8 cellular contexts compared by ENCODE assay signal in the genomic region with DNA sequence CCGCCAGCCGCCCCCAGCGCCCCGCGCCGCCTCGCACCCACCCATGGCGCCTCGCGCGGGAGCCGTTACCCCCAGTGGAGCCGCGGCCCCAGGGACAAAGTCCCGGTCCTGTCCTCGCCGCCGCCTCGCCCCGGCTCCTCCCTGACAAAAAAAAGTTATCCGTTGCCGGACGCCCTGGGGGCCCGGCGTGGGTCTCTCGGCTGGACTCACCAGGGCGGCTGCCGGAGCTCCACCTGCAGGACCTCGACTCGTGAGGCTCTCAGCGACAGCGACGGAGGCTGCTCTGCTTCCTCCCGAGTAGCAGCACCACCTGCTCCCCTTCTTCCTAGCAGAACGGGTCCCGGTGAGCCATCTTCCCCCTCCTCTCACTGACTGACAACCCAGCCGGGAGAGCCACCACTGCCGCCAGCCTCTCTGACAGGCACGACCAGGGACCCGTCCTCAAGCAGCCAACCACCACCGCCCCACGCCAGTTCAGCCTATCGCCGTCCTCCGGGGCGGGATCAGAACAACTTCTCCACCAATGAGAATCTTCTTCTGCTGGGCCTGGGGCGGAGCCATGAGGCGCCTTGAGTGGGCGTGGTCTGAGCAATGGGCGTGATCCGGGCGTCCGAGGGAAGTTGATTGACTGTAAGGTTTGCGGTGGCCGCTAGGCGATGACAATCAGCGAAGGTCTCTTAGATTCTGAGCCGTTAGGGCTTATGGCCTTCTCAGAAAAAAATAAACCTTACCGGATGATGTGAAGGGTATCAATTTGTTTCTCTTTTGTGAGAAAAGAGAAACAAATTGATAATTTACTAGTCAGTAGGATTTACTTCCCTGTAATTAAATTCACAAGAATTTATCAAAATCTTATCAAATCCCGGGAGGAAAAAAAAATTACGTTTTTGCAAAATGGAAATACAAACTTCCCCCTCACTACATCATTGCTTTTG. TPM values are rescaled to one million over a fixed set of nuclear protein-coding genes. Genes with fewer than 3 reads are reported as not detected.
DNase-seq lines count a peak whose midpoint lies in the region; TF ChIP-seq lines count a peak whose summit lies in the region.

TSS of gene HYCC1 (minus strand) at position 416 of the 935 bp plus-strand sequence. CDS start 23,019 bp downstream, outside the sequence.

- H3K4me1 ChIP-seq in MM.1S (ENCODE audit: low read length) (peaks cover 37% of the 10 kb centered on the region), neural progenitor cell (peaks cover 22% of the 10 kb centered on the region)

- H3K36me3 Mint-ChIP-seq in neural progenitor cell, result no peaks in the 10 kb centered on the region

- H3K9me3 Mint-ChIP-seq in neural progenitor cell, result no peaks in the 10 kb centered on the region

- no peaks in the 10 kb centered on the region for H4K20me1 ChIP-seq in MM.1S (ENCODE audit: insufficient read depth, low read length)
- peaks cover 36% of the 10 kb centered on the region for H4K20me1 ChIP-seq in neural progenitor cell (ENCODE audit: low read depth)

- DNase-seq in GF-D8 (lab: John Stamatoyannopoulos, UW), result peak; percentile 100
- peak; percentile 99 for DNase-seq in HCEC 1CT
- peak; percentile 98 for DNase-seq in MM.1S
- peak; percentile 98 for DNase-seq in SIG-M5 treated with dmso at 0.1 percent for 504 hours (lab: John Stamatoyannopoulos, UW; ENCODE audit: unreplicated experiment)
- DNase-seq in activated gamma-delta T cell treated with Interleukin-2 at 50 U/mL for 16 hours, result peak; percentile 98
- DNase-seq in foreskin fibroblast, result peak; percentile 98 to 99
- peak; percentile 99 for DNase-seq in neural progenitor cell (ENCODE audit: low spot score)
- peak; percentile 98 for DNase-seq in stromal cell of bone marrow (ENCODE audit: low read depth)

- H3K9me2 ChIP-seq in MM.1S (replicated peaks; ENCODE audit: insufficient read depth, low read length), result no peaks in the 10 kb centered on the region

- H3K27me3 Mint-ChIP-seq in neural progenitor cell (ENCODE audit: insufficient read depth, low read depth), result peaks cover 9% of the 10 kb centered on the region

- H3K36me3 ChIP-seq in MM.1S (replicated peaks; ENCODE audit: insufficient read depth, low read length) (no peaks in the 10 kb centered on the region), neural progenitor cell (no peaks in the 10 kb centered on the region)

- peak within 1 kb of the TSS; percentile 57; the same call in 1 of the 2 replicates for H3K27ac ChIP-seq in MM.1S (ENCODE audit: low read length)
- peak within 1 kb of the TSS; percentile 82 for H3K27ac ChIP-seq in neural progenitor cell

- H3K79me2 ChIP-seq in MM.1S (ENCODE audit: low read length) (peaks cover 45% of the 10 kb centered on the region), neural progenitor cell (ENCODE audit: low read depth) (peaks cover 43% of the 10 kb centered on the region)

- H2AFZ ChIP-seq in MM.1S (ENCODE audit: low read length), result peak within 1 kb of the TSS; percentile 77
- H2AFZ ChIP-seq in neural progenitor cell (replicated peaks), result peak within 1 kb of the TSS; percentile 8

- H3K4me2 ChIP-seq in MM.1S (ENCODE audit: low read depth, low read length) (peak within 1 kb of the TSS; percentile 66), neural progenitor cell (peak within 1 kb of the TSS; percentile 76)

- H3K4me1 Mint-ChIP-seq in neural progenitor cell, result peaks cover 8% of the 10 kb centered on the region

- H3K27ac Mint-ChIP-seq in neural progenitor cell, result peak within 1 kb of the TSS; percentile 38

- H3K4me3 Mint-ChIP-seq in neural progenitor cell, result peak within 1 kb of the TSS; percentile 98

- H3K27me3 ChIP-seq in MM.1S (replicated peaks; ENCODE audit: insufficient read depth, low read length) (no peaks in the 10 kb centered on the region), neural progenitor cell (no peaks in the 10 kb centered on the region)

- H3K9me3 ChIP-seq in MM.1S (replicated peaks; ENCODE audit: insufficient read depth, low read length) (no peaks in the 10 kb centered on the region), neural progenitor cell (ENCODE audit: low read depth) (no peaks in the 10 kb centered on the region)

- H3F3A ChIP-seq in MM.1S (ENCODE audit: insufficient read depth, low read length) (0 out of 2 replicates have a peak, but pooled peaks cover 2% of the 10 kb centered on the region), neural progenitor cell (ENCODE audit: low read depth) (peaks cover 15% of the 10 kb centered on the region)

- TF ChIP-seq CTCF in MM.1S (IDR thresholded peaks at IDR 0.05; ENCODE audit: low read length), result peak; percentile 60
- peak; percentile 40 for TF ChIP-seq CTCF in foreskin fibroblast (IDR thresholded peaks at IDR 0.05; ENCODE audit: low read depth, low read length)
- peak; percentile 57 for TF ChIP-seq CTCF in neural progenitor cell (IDR thresholded peaks at IDR 0.05)

- H3K9ac ChIP-seq in MM.1S (ENCODE audit: low read length), result peak within 1 kb of the TSS; percentile 65
- peak within 1 kb of the TSS; percentile 30 for H3K9ac ChIP-seq in neural progenitor cell

- H3K4me3 ChIP-seq in MM.1S (ENCODE audit: low read length), result peak within 1 kb of the TSS; percentile 74
- H3K4me3 ChIP-seq in foreskin fibroblast (ENCODE audit: low read depth in 1 of 2, low read length in 2 of 2), result peak within 1 kb of the TSS; percentile 81 to 84
- H3K4me3 ChIP-seq in neural progenitor cell, result peak within 1 kb of the TSS; percentile 85

RNA-seq across cellular contexts. Expression of gene HYCC1, which starts in this region (rescaled TPM):
- total RNA-seq in neural progenitor cell (ENCODE audit: low replicate concordance), result 91.0 and 148 TPM in 2 replicates

Comparison
In these comparisons a context has a peak if more than half of its experiments do, and no peak if none do; other contexts are left out.
1. Peak in every context shown above with its lines: DNase-seq, H3K4me3 ChIP-seq and H3K27ac ChIP-seq.